ENCODE assay signal across 25 cellular contexts in genomic region chr18:10571537-10571936, GRCh38. TPM values are rescaled to one million over a fixed set of nuclear protein-coding genes. Genes with fewer than 3 reads are reported as not detected.
A peak's percentile ranks its signal among the peaks of the same experiment; 100 is the strongest.
DNase-seq lines count a peak whose midpoint lies in the region; ATAC-seq, FAIRE-seq and TF ChIP-seq lines count a peak whose summit lies in the region.
"Had no signal": no experiment of that assay in that cellular context is flagged by ENCODE, and none has a peak within 500 bp of the region (broad histone marks: within the 10 kb centered on the region; RNA-seq: fewer than 3 reads in every experiment).

No MANE protein-coding gene starts in this region.

- H3K36me3 ChIP-seq in HepG2 (replicated peaks in 1 of 2; ENCODE audit: control insufficient read depth in 1 of 2, insufficient read depth in 2 of 2, low read length in 2 of 2) = no peaks in the 10 kb centered on the region
- no peaks in the 10 kb centered on the region for H3K36me3 ChIP-seq in right lobe of liver
- no peaks in the 10 kb centered on the region for H3K36me3 ChIP-seq in mesenchymal stem cell (ENCODE audit: control insufficient read depth in 1 of 2, insufficient read depth in 2 of 2, low read depth in 1 of 2, low read length in 2 of 2)
- H3K36me3 ChIP-seq: BLaER1 treated with 17β-estradiol and CSF1 and Interleukin-3, amounts not matched to agents 10 nM and 100 nM had no signal

- TF ChIP-seq POLR2A in HepG2 (IDR thresholded peaks at IDR 0.05; ENCODE audit: insufficient read depth in 1 of 2, low read depth in 2 of 2, low read length in 2 of 2) (no peak), right lobe of liver (IDR thresholded peaks at IDR 0.05) (no peak)

- TF ChIP-seq RAD21 in HepG2 (CRISPR knock-in tag; IDR thresholded peaks at IDR 0.05) = no peak

- no peak overlapping the region for H3K27ac Mint-ChIP-seq in activated CD8-positive, alpha-beta memory T cell treated with anti-CD3 and anti-CD28 coated beads, Interleukin-2, amount 10 ng/mL, durations not matched to agents 7 days and 5 days
- H3K27ac Mint-ChIP-seq: B cell; CD4-positive, alpha-beta T cell; CD8-positive, alpha-beta T cell had no signal

- WGBS in HepG2 (ENCODE audit: low lambda C conversion rate) = 61% methylated on average over 2 of the region's 2 CpGs
- WGBS in right lobe of liver (ENCODE audit: insufficient coverage, low coverage, low lambda C conversion rate, missing lambda C conversion rate) = 86% methylated on average over 1 of the region's 2 CpGs
- 71% methylated on average over 2 of the region's 2 CpGs for WGBS in mesenchymal stem cell

- H2BK15ac ChIP-seq in mesenchymal stem cell (ENCODE audit: low read depth, poor library complexity, severe bottlenecking) = no peak overlapping the region

- FAIRE-seq in HepG2 (lab: Jason Lieb, UNC) = no peak
- FAIRE-seq: A549, D721Med, GM12878, GM12892, GM18507 had no signal

- ATAC-seq in HepG2 (peak; percentile 33; the same call in 2 of the 3 replicates), right lobe of liver (no peak), GM21619 (IDR thresholded peaks at IDR 0.05; ENCODE audit: unreplicated experiment) (no peak)
- ATAC-seq in activated CD8-positive, alpha-beta memory T cell treated with anti-CD3 and anti-CD28 coated beads, Interleukin-2, amount 10 ng/mL, durations not matched to agents 7 days and 5 days = no peak
- ATAC-seq: A549; CD8-positive, alpha-beta T cell; GM12878 had no signal

- no peaks in the 10 kb centered on the region for H3K36me3 Mint-ChIP-seq in activated CD8-positive, alpha-beta memory T cell treated with anti-CD3 and anti-CD28 coated beads, Interleukin-2, amount 10 ng/mL, durations not matched to agents 7 days and 5 days
- H3K36me3 Mint-ChIP-seq: CD8-positive, alpha-beta T cell had no signal

- H3K4me1 ChIP-seq in HepG2 (ENCODE audit: insufficient read depth, low read length) (no peaks in the 10 kb centered on the region), right lobe of liver (no peaks in the 10 kb centered on the region), mesenchymal stem cell (ENCODE audit: control insufficient read depth, insufficient read depth, low read depth, low read length) (no peaks in the 10 kb centered on the region)
- H3K4me1 ChIP-seq: A549; BLaER1 treated with 17β-estradiol and CSF1 and Interleukin-3, amounts not matched to agents 10 nM and 100 nM; Caco-2 had no signal

- H3K27ac ChIP-seq in HepG2 (ENCODE audit: extremely low read length, insufficient read depth, low read length) = no peak overlapping the region
- H3K27ac ChIP-seq in right lobe of liver = no peak overlapping the region
- H3K27ac ChIP-seq in coronary artery = no peak overlapping the region
- no peak overlapping the region for H3K27ac ChIP-seq in mesenchymal stem cell (ENCODE audit: low read length, poor library complexity, severe bottlenecking)
- H3K27ac ChIP-seq: 22Rv1, A549, C4-2B had no signal

- no peak overlapping the region for H2BK120ac ChIP-seq in mesenchymal stem cell (ENCODE audit: low read depth, low read length)

- H3K4me3 ChIP-seq in HepG2 (replicated peaks in 1 of 3; ENCODE audit: insufficient read depth in 1 of 3, low read depth in 2 of 3, low read length in 3 of 3) (no peak overlapping the region), right lobe of liver (no peak overlapping the region), coronary artery (no peak overlapping the region), mesenchymal stem cell (ENCODE audit: insufficient read depth in 1 of 2, low read depth in 1 of 2, low read length in 2 of 2) (no peak overlapping the region)
- H3K4me3 ChIP-seq: A549; BLaER1 treated with 17β-estradiol and CSF1 and Interleukin-3, amounts not matched to agents 10 nM and 100 nM; GM12878 had no signal

- H3K27me3 ChIP-seq in HepG2 (ENCODE audit: control insufficient read depth in 1 of 2, insufficient read depth in 2 of 2, low read length in 2 of 2) = no peaks in the 10 kb centered on the region
- H3K27me3 ChIP-seq in right lobe of liver = no peaks in the 10 kb centered on the region
- no peaks in the 10 kb centered on the region for H3K27me3 ChIP-seq in mesenchymal stem cell (ENCODE audit: control insufficient read depth in 1 of 2, insufficient read depth in 1 of 2, low read length in 2 of 2)
- H3K27me3 ChIP-seq: BLaER1 treated with 17β-estradiol and CSF1 and Interleukin-3, amounts not matched to agents 10 nM and 100 nM had no signal

- H4K8ac ChIP-seq in mesenchymal stem cell (ENCODE audit: low read length) = no peak overlapping the region

- no peak overlapping the region for H2AFZ ChIP-seq in HepG2 (ENCODE audit: low read length)
- H2AFZ ChIP-seq in mesenchymal stem cell (ENCODE audit: low read depth, low read length) = peak overlapping the region; percentile 14

- no peak overlapping the region for H3K4ac ChIP-seq in mesenchymal stem cell (ENCODE audit: low read depth in 1 of 2, low read length in 2 of 2)

- H4K20me1 ChIP-seq in HepG2 (ENCODE audit: insufficient read depth, low read length) = no peaks in the 10 kb centered on the region
- H4K20me1 ChIP-seq: BLaER1 treated with 17β-estradiol and CSF1 and Interleukin-3, amounts not matched to agents 10 nM and 100 nM had no signal

- BruUV-seq in HepG2 (replicated peaks; lab: Mats Ljungman, UMichigan) = no TSS peak

- H3K18ac ChIP-seq in mesenchymal stem cell (ENCODE audit: low read depth in 1 of 2, low read length in 2 of 2) = no peak overlapping the region

- H2AK5ac ChIP-seq in mesenchymal stem cell (ENCODE audit: low read length, severe bottlenecking) = no peak overlapping the region

- no peak overlapping the region for H4K91ac ChIP-seq in mesenchymal stem cell (ENCODE audit: low read length)

- CTCF ChIA-PET in HepG2 (lab: Yijun Ruan, JAX; ENCODE audit: low intra/inter-chr PET ratio, low total read pairs) = no interaction called here
- CTCF ChIA-PET in activated CD8-positive, alpha-beta memory T cell treated with anti-CD3 and anti-CD28 coated beads, Interleukin-2, amount 10 ng/mL, durations not matched to agents 7 days and 5 days (lab: Charles Lee) = interaction anchor here (1.6 kb wide), 1 partner anchor 12 kb away, joined by 4 read pairs; no protein-coding TSS in a partner anchor

- H3K4me2 ChIP-seq in HepG2 (ENCODE audit: low read depth, low read length) (no peak overlapping the region), mesenchymal stem cell (ENCODE audit: low read length, poor library complexity, severe bottlenecking) (no peak overlapping the region)
- H3K4me2 ChIP-seq: A549; BLaER1 treated with 17β-estradiol and CSF1 and Interleukin-3, amounts not matched to agents 10 nM and 100 nM had no signal

- no peaks in the 10 kb centered on the region for H3K27me3 Mint-ChIP-seq in activated CD8-positive, alpha-beta memory T cell treated with anti-CD3 and anti-CD28 coated beads, Interleukin-2, amount 10 ng/mL, durations not matched to agents 7 days and 5 days
- H3K27me3 Mint-ChIP-seq: B cell; CD4-positive, alpha-beta T cell had no signal

- H2BK5ac ChIP-seq in mesenchymal stem cell (ENCODE audit: low read depth, low read length, poor library complexity, severe bottlenecking) = no peak overlapping the region

- in situ Hi-C loops in HepG2 (cut with HindIII; ENCODE audit: extremely low pct_ligation_motif_present, low pct_unique_long_range_greater_than_20kb) = no loop called here

- H3K4me1 Mint-ChIP-seq in activated CD8-positive, alpha-beta memory T cell treated with anti-CD3 and anti-CD28 coated beads, Interleukin-2, amount 10 ng/mL, durations not matched to agents 7 days and 5 days = no peaks in the 10 kb centered on the region
- H3K4me1 Mint-ChIP-seq: B cell had no signal

- TF ChIP-seq CTCF in HepG2 (CRISPR knock-in tag; IDR thresholded peaks at IDR 0.05) (no peak), right lobe of liver (IDR thresholded peaks at IDR 0.05) (no peak), coronary artery (IDR thresholded peaks at IDR 0.05) (no peak)

- H3K9me3 Mint-ChIP-seq in activated CD8-positive, alpha-beta memory T cell treated with anti-CD3 and anti-CD28 coated beads, Interleukin-2, amount 10 ng/mL, durations not matched to agents 7 days and 5 days (ENCODE audit: low read depth) = no peaks in the 10 kb centered on the region
- H3K9me3 Mint-ChIP-seq: CD4-positive, alpha-beta T cell; CD8-positive, alpha-beta T cell had no signal

- H3K4me3 Mint-ChIP-seq in activated CD8-positive, alpha-beta memory T cell treated with anti-CD3 and anti-CD28 coated beads, Interleukin-2, amount 10 ng/mL, durations not matched to agents 7 days and 5 days = no peak overlapping the region
- H3K4me3 Mint-ChIP-seq: B cell; CD4-positive, alpha-beta T cell; CD8-positive, alpha-beta T cell had no signal

- H3K23ac ChIP-seq in mesenchymal stem cell (ENCODE audit: low read length in 2 of 2) = no peak overlapping the region

- DNase-seq in HepG2 (ENCODE audit: low spot score) (no peak), right lobe of liver (no peak), coronary artery (ENCODE audit: low spot score) (peak; percentile 45), islet precursor cell (peak; percentile 26), mesenchymal stem cell (no peak), SK-N-DZ (ENCODE audit: low spot score) (no peak)
- no peak for DNase-seq in activated CD8-positive, alpha-beta memory T cell treated with anti-CD3 and anti-CD28 coated beads, Interleukin-2, amount 10 ng/mL, durations not matched to agents 7 days and 5 days
- DNase-seq: AML-193; Caco-2; Calu3; CD4-positive, alpha-beta T cell; CD8-positive, alpha-beta T cell; DND-41; EL; GDM1 had no signal

- no peak overlapping the region for H2BK12ac ChIP-seq in mesenchymal stem cell (ENCODE audit: low read length in 2 of 2)

- intact Hi-C loops in HepG2 (cut with micrococcal nuclease; ENCODE audit: unreplicated experiment) (no loop called here), right lobe of liver (cut with DNase I) (no loop called here)

- H3K9me3 ChIP-seq in HepG2 (ENCODE audit: low read length) (no peaks in the 10 kb centered on the region), right lobe of liver (no peaks in the 10 kb centered on the region), mesenchymal stem cell (ENCODE audit: control insufficient read depth, low read length) (no peaks in the 10 kb centered on the region)
- H3K9me3 ChIP-seq: A549 had no signal

- POLR2A ChIA-PET in HepG2 (lab: Yijun Ruan, JAX) = no interaction called here

- H3K9ac ChIP-seq in HepG2 (ENCODE audit: insufficient read depth, low read depth, low read length) (no peak overlapping the region), mesenchymal stem cell (ENCODE audit: low read length) (no peak overlapping the region)
- H3K9ac ChIP-seq: BLaER1 treated with 17β-estradiol and CSF1 and Interleukin-3, amounts not matched to agents 10 nM and 100 nM had no signal

- TF ChIP-seq EP300 in HepG2 (IDR thresholded peaks at IDR 0.05; ENCODE audit: low read depth in 2 of 2, low read length in 2 of 2) = no peak
- no peak for TF ChIP-seq EP300 in HepG2 (CRISPR knock-in tag; IDR thresholded peaks at IDR 0.05; ENCODE audit: borderline replicate concordance)

- H3K14ac ChIP-seq in mesenchymal stem cell (ENCODE audit: low read length in 2 of 2) = no peak overlapping the region

- no peaks in the 10 kb centered on the region for H3K79me2 ChIP-seq in HepG2 (ENCODE audit: insufficient read depth, low read length)

- no peaks in the 10 kb centered on the region for H3K79me1 ChIP-seq in mesenchymal stem cell (replicated peaks; ENCODE audit: low read length, poor library complexity, severe bottlenecking)

RNA-seq across cellular contexts. Expression of gene NAPG, which starts 45.7 kb away (rescaled TPM):
- total RNA-seq in HepG2 (2016; rRNA removed; fragmentation: Illumina TruSeq; extraction: Trizol) (34.4 and 46.0 TPM in 2 replicates), right lobe of liver (10 to 100 TPM; 10.7 to 20.6 (median 14.1) TPM)
- 13.1 and 18.0 TPM in 2 replicates for total RNA-seq in HepG2 (2016; cell fraction: cytosol; rRNA removed; fragmentation: Illumina TruSeq; extraction: Trizol; ENCODE audit: low read depth)
- total RNA-seq in HepG2 (2016; cell fraction: insoluble cytoplasmic fraction; rRNA removed; fragmentation: Illumina TruSeq; extraction: Trizol) = 33.7 and 49.2 TPM in 2 replicates
- 16.7 and 21.2 TPM in 2 replicates for total RNA-seq in HepG2 (2016; cell fraction: membrane; rRNA removed; fragmentation: Illumina TruSeq; extraction: Trizol)
- 34.5 and 35.6 TPM in 2 replicates for total RNA-seq in HepG2 (2016; cell fraction: nucleus; rRNA removed; fragmentation: Illumina TruSeq; extraction: Trizol)
- 17.0 and 19.8 TPM in 2 replicates for polyA plus RNA-seq in HepG2 (2011; rRNA removed)
- polyA plus RNA-seq in HepG2 (2011; cell fraction: cytosol; rRNA removed) = 7.7 and 11.1 TPM in 2 replicates
- 10.3 and 13.3 TPM in 2 replicates for polyA plus RNA-seq in HepG2 (2011; cell fraction: nucleus; rRNA removed)
- 15.2 and 17.1 TPM in 2 replicates for polyA plus RNA-seq in HepG2 (2012)
- 3.7 and 4.1 TPM in 2 replicates for polyA plus RNA-seq in HepG2 (2016; cell fraction: cytosol; fragmentation: Illumina TruSeq; extraction: Trizol; ENCODE audit: low read depth)
- polyA plus RNA-seq in HepG2 (2016; cell fraction: insoluble cytoplasmic fraction; fragmentation: Illumina TruSeq; extraction: Trizol; ENCODE audit: low read depth) = 31.6 and 34.5 TPM in 2 replicates
- polyA plus RNA-seq in HepG2 (2016; cell fraction: membrane; fragmentation: Illumina TruSeq; extraction: Trizol; ENCODE audit: low read depth) = 7.1 and 7.2 TPM in 2 replicates
- polyA plus RNA-seq in HepG2 (2016; cell fraction: nucleus; fragmentation: Illumina TruSeq; extraction: Trizol; ENCODE audit: insufficient read depth, low read depth) = 35.2 and 40.1 TPM in 2 replicates
- polyA minus RNA-seq in HepG2 (2011; rRNA and poly(A)+ RNA removed; ENCODE audit: low replicate concordance) = 13.9 and 14.1 TPM in 2 replicates
- polyA minus RNA-seq in HepG2 (2011; cell fraction: cytosol; rRNA and poly(A)+ RNA removed) = 13.5 and 15.2 TPM in 2 replicates
- polyA minus RNA-seq in HepG2 (2011; cell fraction: nucleus; rRNA and poly(A)+ RNA removed) = 40.4 and 42.6 TPM in 2 replicates
- polyA plus RNA-seq in mesenchymal stem cell (2013, experiment 1 of 2) = 21.3 TPM
- polyA plus RNA-seq in mesenchymal stem cell (2013, experiment 2 of 2) = 21.5 TPM
- 10 to 100 TPM; 33.5 to 35.5 TPM for total RNA-seq in activated CD8-positive, alpha-beta memory T cell treated with anti-CD3 and anti-CD28 coated beads, Interleukin-2, amount 10 ng/mL, durations not matched to agents 7 days and 5 days
- 25.0 and 28.7 TPM in 2 replicates for polyA plus RNA-seq in SK-N-DZ (2014; cell fraction: cytosol; rRNA removed)
- 29.9 TPM in 2 replicates for polyA plus RNA-seq in SK-N-DZ (2014; cell fraction: nucleus; rRNA removed)

Comparison
In these comparisons a context has a peak if more than half of its experiments do, and no peak if none do; other contexts are left out.
1. DNase-seq: peak in coronary artery (single experiment) and islet precursor cell (single experiment); none in HepG2 (single experiment), right lobe of liver (0 of 3), mesenchymal stem cell (single experiment), activated CD8-positive, alpha-beta memory T cell treated with anti-CD3 and anti-CD28 coated beads, Interleukin-2, amount 10 ng/mL, durations not matched to agents 7 days and 5 days (single experiment) and SK-N-DZ (single experiment).